8 cellular contexts compared by ENCODE assay signal in genomic region chr15:55197362-55197705, GRCh38. TPM values are rescaled to one million over a fixed set of nuclear protein-coding genes. Genes with fewer than 3 reads are reported as not detected.
DNase-seq lines count a peak whose midpoint lies in the region; ATAC-seq and TF ChIP-seq lines count a peak whose summit lies in the region.

No MANE protein-coding gene starts in this region.

- H3K9me3 ChIP-seq in parathyroid adenoma (ENCODE audit: control insufficient read depth, low read length), result no peaks in the 10 kb centered on the region

- H3K27ac Mint-ChIP-seq in activated naive CD8-positive, alpha-beta T cell treated with anti-CD3 and anti-CD28 coated beads, Interleukin-2, amount 10 ng/mL, durations not matched to agents 7 days and 5 days, result no peak overlapping the region
- H3K27ac Mint-ChIP-seq in activated naive CD8-positive, alpha-beta T cell treated with anti-CD3 and anti-CD28 coated beads, Interleukin-2, amount 50 U/mL, for 24 hours, result no peak overlapping the region

- TF ChIP-seq CTCF in parathyroid adenoma (IDR thresholded peaks at IDR 0.05), result no peak

- no peaks in the 10 kb centered on the region for H3K36me3 ChIP-seq in parathyroid adenoma (ENCODE audit: control insufficient read depth, insufficient read depth, low read length)

- peak; percentile 7 for ATAC-seq in activated naive CD8-positive, alpha-beta T cell treated with anti-CD3 and anti-CD28 coated beads, Interleukin-2, amount 10 ng/mL, durations not matched to agents 7 days and 5 days (ENCODE audit: low read depth)
- no peak for ATAC-seq in activated naive CD8-positive, alpha-beta T cell treated with anti-CD3 and anti-CD28 coated beads, Interleukin-2, amount 50 U/mL, for 24 hours
- ATAC-seq in HG03378 (IDR thresholded peaks at IDR 0.05; ENCODE audit: unreplicated experiment), result peak; percentile 9

- peak overlapping the region; percentile 85 for H2AFZ ChIP-seq in parathyroid adenoma

- H3K27me3 ChIP-seq in parathyroid adenoma (ENCODE audit: control insufficient read depth, insufficient read depth, low read length), result no peaks in the 10 kb centered on the region

- H3K27ac ChIP-seq in cingulate gyrus (ENCODE audit: low read depth, low read length) (peak overlapping the region; percentile 89), parathyroid adenoma (peak overlapping the region; percentile 90)

- no peak overlapping the region for H3K4me3 Mint-ChIP-seq in activated naive CD8-positive, alpha-beta T cell treated with anti-CD3 and anti-CD28 coated beads, Interleukin-2, amount 10 ng/mL, durations not matched to agents 7 days and 5 days
- no peak overlapping the region for H3K4me3 Mint-ChIP-seq in activated naive CD8-positive, alpha-beta T cell treated with anti-CD3 and anti-CD28 coated beads, Interleukin-2, amount 50 U/mL, for 24 hours

- H3K4me2 ChIP-seq in parathyroid adenoma (ENCODE audit: low read length), result peak overlapping the region; percentile 97

- peaks cover 2% of the 10 kb centered on the region for H3K9me3 Mint-ChIP-seq in activated naive CD8-positive, alpha-beta T cell treated with anti-CD3 and anti-CD28 coated beads, Interleukin-2, amount 10 ng/mL, durations not matched to agents 7 days and 5 days
- H3K9me3 Mint-ChIP-seq in activated naive CD8-positive, alpha-beta T cell treated with anti-CD3 and anti-CD28 coated beads, Interleukin-2, amount 50 U/mL, for 24 hours, result no peaks in the 10 kb centered on the region

- H3K79me2 ChIP-seq in parathyroid adenoma, result peaks cover 10% of the 10 kb centered on the region

- no peak for DNase-seq in activated naive CD8-positive, alpha-beta T cell treated with anti-CD3 and anti-CD28 coated beads, Interleukin-2, amount 10 ng/mL, durations not matched to agents 7 days and 5 days
- no peak for DNase-seq in activated naive CD8-positive, alpha-beta T cell treated with anti-CD3 and anti-CD28 coated beads, Interleukin-2, amount 50 U/mL, for 24 hours
- no peak for DNase-seq in activated gamma-delta T cell treated with Interleukin-2 at 50 U/mL for 16 hours
- DNase-seq in NCI-H774 (lab: John Stamatoyannopoulos, UW), result no peak
- DNase-seq in NCI-H1105 treated with DMSO at 0.1 percent for 48 hours (lab: John Stamatoyannopoulos, UW), result no peak

- H3K36me3 Mint-ChIP-seq in activated naive CD8-positive, alpha-beta T cell treated with anti-CD3 and anti-CD28 coated beads, Interleukin-2, amount 10 ng/mL, durations not matched to agents 7 days and 5 days, result peaks cover 25% of the 10 kb centered on the region
- peaks cover 18% of the 10 kb centered on the region for H3K36me3 Mint-ChIP-seq in activated naive CD8-positive, alpha-beta T cell treated with anti-CD3 and anti-CD28 coated beads, Interleukin-2, amount 50 U/mL, for 24 hours (ENCODE audit: low read depth)

- POLR2A ChIA-PET in activated naive CD8-positive, alpha-beta T cell treated with anti-CD3 and anti-CD28 coated beads, Interleukin-2, amount 10 ng/mL, durations not matched to agents 7 days and 5 days (lab: Charles Lee), result interaction anchor here (0.5 to 1.9 kb wide), 13 partner anchors 10 to 337 kb away, joined by 3 to 24 read pairs (median 3); partner anchors contain the start of genes CCPG1, PIERCE2, PIGB and PIGBOS1

- H3K4me1 Mint-ChIP-seq in activated naive CD8-positive, alpha-beta T cell treated with anti-CD3 and anti-CD28 coated beads, Interleukin-2, amount 10 ng/mL, durations not matched to agents 7 days and 5 days, result peaks cover 7% of the 10 kb centered on the region
- peaks cover 18% of the 10 kb centered on the region for H3K4me1 Mint-ChIP-seq in activated naive CD8-positive, alpha-beta T cell treated with anti-CD3 and anti-CD28 coated beads, Interleukin-2, amount 50 U/mL, for 24 hours

- no peaks in the 10 kb centered on the region for H3K4me1 ChIP-seq in parathyroid adenoma

- H3K4me3 ChIP-seq in parathyroid adenoma (ENCODE audit: low read depth, low read length), result peak overlapping the region; percentile 91

- no peaks in the 10 kb centered on the region for H3K27me3 Mint-ChIP-seq in activated naive CD8-positive, alpha-beta T cell treated with anti-CD3 and anti-CD28 coated beads, Interleukin-2, amount 10 ng/mL, durations not matched to agents 7 days and 5 days
- H3K27me3 Mint-ChIP-seq in activated naive CD8-positive, alpha-beta T cell treated with anti-CD3 and anti-CD28 coated beads, Interleukin-2, amount 50 U/mL, for 24 hours, result no peaks in the 10 kb centered on the region

- H3K9ac ChIP-seq in parathyroid adenoma, result peak overlapping the region; percentile 48

RNA-seq across cellular contexts. Expression of gene RSL24D1, which starts 0.6 kb away (rescaled TPM):
- 10 to 100 TPM; 90.8 to 96.0 TPM for total RNA-seq in activated naive CD8-positive, alpha-beta T cell treated with anti-CD3 and anti-CD28 coated beads, Interleukin-2, amount 10 ng/mL, durations not matched to agents 7 days and 5 days
